ENCODE assay signal across 11 cellular contexts in the genomic region with DNA sequence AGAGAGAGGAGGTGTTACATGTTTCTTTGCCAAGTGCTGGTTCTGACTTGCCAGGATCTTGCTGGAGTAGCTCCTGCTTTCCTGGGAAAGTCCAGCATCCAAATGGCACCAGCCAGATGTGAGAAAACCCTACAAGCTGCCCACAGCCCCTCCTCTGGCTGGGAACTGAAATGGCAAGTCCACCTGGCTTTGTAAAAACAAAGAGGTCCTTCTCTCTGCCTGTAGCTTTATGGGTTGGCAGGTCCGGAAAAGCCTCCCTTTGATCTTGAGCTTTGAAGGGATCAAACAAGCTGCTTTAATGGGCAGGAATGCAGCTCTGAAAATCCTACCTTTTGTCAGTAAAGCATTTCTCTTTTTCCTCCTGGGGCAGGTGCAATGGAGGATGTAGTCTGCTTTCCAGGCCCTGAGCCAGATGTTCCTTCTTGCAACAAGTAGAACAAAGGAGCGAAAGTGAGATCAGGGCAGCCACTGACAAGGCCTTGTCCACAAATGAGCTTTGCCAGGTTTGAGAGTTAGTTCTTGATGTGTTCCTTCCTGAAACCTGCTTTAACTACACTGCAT.
DNase-seq lines count a peak whose midpoint lies in the region; ATAC-seq and TF ChIP-seq lines count a peak whose summit lies in the region.
"Had no signal": no experiment of that assay in that cellular context is flagged by ENCODE, and none has a peak within 500 bp of the region (broad histone marks: within the 10 kb centered on the region; RNA-seq: fewer than 3 reads in every experiment).

No MANE protein-coding gene starts in this region.

- H2AFZ ChIP-seq in H9 (ENCODE audit: low read length), result no peak overlapping the region

- WGBS in H9 (ENCODE audit: extremely low coverage, insufficient read length, low lambda C conversion rate), result no CpG with 5 or more reads among the region's 2 CpGs
- WGBS in adrenal gland, 4 donors, result 72 to 81% (median 79%) methylated on average over 2 of the region's 2 CpGs

- H3K4me1 Mint-ChIP-seq in H9 (peaks cover 26 to 28% of the 10 kb centered on the region in 2 experiments), progenitor cell of endocrine pancreas (ENCODE audit: low read depth) (peaks cover 25% of the 10 kb centered on the region)
- H3K4me1 Mint-ChIP-seq: activated naive CD4-positive, alpha-beta T cell treated with anti-CD3 and anti-CD28 coated beads, Interleukin-2, amount 50 U/mL, for 24 hours; naive B cell had no signal

- H3K9me3 ChIP-seq in H9 (ENCODE audit: control insufficient read depth, low read depth, low read length) (no peaks in the 10 kb centered on the region), adrenal gland (replicated peaks in 1 of 3) (no peaks in the 10 kb centered on the region)

- TF ChIP-seq CTCF in H9 (conservative IDR thresholded peaks at IDR 0.05) (peak; percentile 68), foreskin keratinocyte (conservative IDR thresholded peaks at IDR 0.05) (peak; percentile 58), progenitor cell of endocrine pancreas (IDR thresholded peaks at IDR 0.05; ENCODE audit: unreplicated experiment) (peak; percentile 38), adrenal gland (IDR thresholded peaks at IDR 0.05) (no peak)

- no peaks in the 10 kb centered on the region for H4K20me1 ChIP-seq in H9 (ENCODE audit: control insufficient read depth, insufficient read depth, insufficient read length)

- no peak overlapping the region for H2BK12ac ChIP-seq in H9 (ENCODE audit: insufficient read length, low read depth, low read length)

- H3K9ac ChIP-seq in H9 (ENCODE audit: extremely low read depth, insufficient read length, low read length), result no peak overlapping the region

- DNase-seq in H9 (peak; percentile 90), NCI-H510A (lab: John Stamatoyannopoulos, UW) (peak; percentile 59), foreskin keratinocyte (peak; percentile 77 to 82), progenitor cell of endocrine pancreas (ENCODE audit: low spot score, unreplicated experiment) (no peak), HuH-7.5 (ENCODE audit: low spot score) (no peak), adrenal gland (no peak)
- DNase-seq in activated CD4-positive, alpha-beta T cell treated with anti-CD3 and anti-CD28 coated beads, Interleukin-2, amount 50 U/mL, for 48 hours, result no peak
- DNase-seq: naive B cell, NCI-H2227 treated with DMSO at 0.1 percent for 48 hours had no signal

- H3K9me3 Mint-ChIP-seq in H9, result peaks cover 0 to 9% of the 10 kb centered on the region in 2 experiments; a peak in 4 of 5 replicates
- no peaks in the 10 kb centered on the region for H3K9me3 Mint-ChIP-seq in progenitor cell of endocrine pancreas (ENCODE audit: low read depth)

- H3K36me3 ChIP-seq in adrenal gland (replicated peaks in 1 of 2), result no peaks in the 10 kb centered on the region

- H3K23ac ChIP-seq in H9 (ENCODE audit: insufficient read length, low read depth, low read length), result no peak overlapping the region

- H3K79me1 ChIP-seq in H9 (ENCODE audit: insufficient read depth, low read depth, low read length, poor library complexity, severe bottlenecking), result no peaks in the 10 kb centered on the region

- no peak overlapping the region for H3K4me2 ChIP-seq in H9 (ENCODE audit: insufficient read depth, insufficient read length, low read length)

- no peak overlapping the region for H2BK20ac ChIP-seq in H9 (ENCODE audit: low read depth, low read length, poor library complexity, severe bottlenecking)

- H3K4me3 ChIP-seq in adrenal gland, result no peak overlapping the region

- no peak overlapping the region for H4K5ac ChIP-seq in H9 (ENCODE audit: insufficient read length, low read depth, low read length)

- no peak overlapping the region for H2BK15ac ChIP-seq in H9 (ENCODE audit: low read depth, low read length)

- H4K91ac ChIP-seq in H9 (ENCODE audit: insufficient read length, low read depth, low read length), result no peak overlapping the region

- H3K4me1 ChIP-seq in H9 (ENCODE audit: insufficient read depth, low read length) (no peaks in the 10 kb centered on the region; the same call in 1 of the 2 replicates), foreskin keratinocyte (no peaks in the 10 kb centered on the region), adrenal gland (replicated peaks in 1 of 2) (peaks cover 0 to 6% of the 10 kb centered on the region in 2 donors)

- no peak overlapping the region for H3T11ph ChIP-seq in H9 (ENCODE audit: low read length)

- no peak overlapping the region for H3K56ac ChIP-seq in H9 (ENCODE audit: insufficient read length, low read depth, low read length)

- peaks cover 0 to 7% (median 7%) of the 10 kb centered on the region in 3 experiments; a peak in 5 of 7 replicates for H3K36me3 Mint-ChIP-seq in H9 (ENCODE audit: insufficient read depth in 1 of 3, low read depth in 3 of 3)
- H3K36me3 Mint-ChIP-seq in progenitor cell of endocrine pancreas (ENCODE audit: insufficient read depth), result no peaks in the 10 kb centered on the region
- H3K36me3 Mint-ChIP-seq: activated naive CD4-positive, alpha-beta T cell treated with anti-CD3 and anti-CD28 coated beads, Interleukin-2, amount 50 U/mL, for 24 hours had no signal

- intact Hi-C loops in adrenal gland (cut with DNase I), result no loop called here

- no peaks in the 10 kb centered on the region for H3K79me2 ChIP-seq in H9 (ENCODE audit: insufficient read depth, low read length)

- no peak overlapping the region for H2BK5ac ChIP-seq in H9 (ENCODE audit: insufficient read length, low read length)

- no peak overlapping the region for H3K14ac ChIP-seq in H9 (ENCODE audit: insufficient read depth, low read length)

- H3K18ac ChIP-seq in H9 (ENCODE audit: insufficient read length, low read depth, low read length), result no peak overlapping the region

- H3K27me3 Mint-ChIP-seq in H9 (ENCODE audit: low read depth) (no peaks in the 10 kb centered on the region), progenitor cell of endocrine pancreas (no peaks in the 10 kb centered on the region)
- H3K27me3 Mint-ChIP-seq: activated naive CD4-positive, alpha-beta T cell treated with anti-CD3 and anti-CD28 coated beads, Interleukin-2, amount 50 U/mL, for 24 hours had no signal

- no peaks in the 10 kb centered on the region for H3K27me3 ChIP-seq in H9 (ENCODE audit: insufficient read depth, low read length)
- H3K27me3 ChIP-seq in foreskin keratinocyte, result no peaks in the 10 kb centered on the region
- H3K27me3 ChIP-seq in adrenal gland, result no peaks in the 10 kb centered on the region

- H3K27ac ChIP-seq in H9 (ENCODE audit: insufficient read length, low read depth, low read length), result peak overlapping the region; percentile 91
- no peak overlapping the region for H3K27ac ChIP-seq in foreskin keratinocyte
- H3K27ac ChIP-seq in adrenal gland, result no peak overlapping the region

- H3K27ac Mint-ChIP-seq in H9 (peak overlapping the region in 2 of 3 experiments; percentile 74 to 76; a peak in 1 of 7 replicates), progenitor cell of endocrine pancreas (peak overlapping the region; percentile 90)
- H3K27ac Mint-ChIP-seq: activated naive CD4-positive, alpha-beta T cell treated with anti-CD3 and anti-CD28 coated beads, Interleukin-2, amount 50 U/mL, for 24 hours; naive B cell had no signal

- H3K23me2 ChIP-seq in H9 (ENCODE audit: insufficient read length, low read depth, low read length, poor library complexity, severe bottlenecking), result no peaks in the 10 kb centered on the region

- H3K4ac ChIP-seq in H9 (ENCODE audit: low read depth, low read length), result no peak overlapping the region

- H3K4me3 Mint-ChIP-seq in H9 (no peak overlapping the region), progenitor cell of endocrine pancreas (ENCODE audit: low read depth) (no peak overlapping the region)
- H3K4me3 Mint-ChIP-seq: activated naive CD4-positive, alpha-beta T cell treated with anti-CD3 and anti-CD28 coated beads, Interleukin-2, amount 50 U/mL, for 24 hours; naive B cell had no signal

- ATAC-seq in foreskin keratinocyte (peak; percentile 78), HG02623 (IDR thresholded peaks at IDR 0.05; ENCODE audit: unreplicated experiment) (no peak)

- H2BK120ac ChIP-seq in H9 (ENCODE audit: low read depth, low read length, poor library complexity, severe bottlenecking), result no peak overlapping the region

- no peak overlapping the region for H4K8ac ChIP-seq in H9 (replicated peaks; ENCODE audit: insufficient read length, low read depth, low read length)

- H2AK5ac ChIP-seq in H9 (ENCODE audit: insufficient read length, low read length), result no peak overlapping the region

- no peak for TF ChIP-seq POLR2A in adrenal gland (IDR thresholded peaks at IDR 0.05)

Comparison
In these comparisons a context has a peak if more than half of its experiments do, and no peak if none do; other contexts are left out.
1. DNase-seq: peak in H9 (single experiment), NCI-H510A (single experiment) and foreskin keratinocyte (2 of 2); none in progenitor cell of endocrine pancreas (single experiment), HuH-7.5 (single experiment), adrenal gland (0 of 7) and activated CD4-positive, alpha-beta T cell treated with anti-CD3 and anti-CD28 coated beads, Interleukin-2, amount 50 U/mL, for 48 hours (0 of 2).
2. CTCF ChIP-seq: peak in H9 (single experiment), foreskin keratinocyte (single experiment) and progenitor cell of endocrine pancreas (single experiment); none in adrenal gland (0 of 6).